ENCODE assay signal across 18 cellular contexts in the genomic region with DNA sequence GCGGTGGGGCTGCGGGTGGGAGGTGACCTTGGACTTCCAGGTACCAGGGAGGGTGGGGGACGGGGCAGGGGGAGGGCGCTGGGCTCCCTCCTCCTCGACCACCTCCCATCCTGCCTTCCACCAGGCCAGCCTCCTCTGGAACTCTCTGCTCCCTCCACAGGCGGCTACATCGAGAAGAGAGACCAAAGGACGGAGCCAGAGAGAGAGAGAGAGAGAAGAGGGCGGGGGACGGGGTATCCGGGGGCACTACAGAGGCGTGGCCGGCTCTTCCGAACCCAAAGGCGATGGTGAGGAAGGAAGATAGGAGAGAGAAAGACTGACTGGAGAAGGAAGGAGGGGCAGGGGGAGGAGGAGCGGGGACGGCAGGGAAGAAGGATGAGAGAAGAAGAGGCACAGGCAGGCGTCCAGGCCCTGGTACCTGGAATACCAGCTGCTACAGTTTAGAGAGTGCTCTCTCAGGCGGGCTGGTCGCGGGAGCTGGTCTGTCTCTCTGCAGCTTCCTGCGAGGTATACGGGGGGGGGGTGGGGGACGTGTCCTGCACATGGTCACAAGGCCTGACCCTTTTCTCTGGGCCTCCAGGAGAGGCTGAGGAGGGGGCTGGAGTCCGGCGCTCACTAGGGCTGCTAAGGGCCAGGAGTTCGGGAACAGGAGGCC. TPM values are rescaled to one million over a fixed set of nuclear protein-coding genes. Genes with fewer than 3 reads are reported as not detected.
DNase-seq lines count a peak whose midpoint lies in the region; ATAC-seq and TF ChIP-seq lines count a peak whose summit lies in the region.
"Had no signal": no experiment of that assay in that cellular context is flagged by ENCODE, and none has a peak within 500 bp of the region (broad histone marks: within the 10 kb centered on the region; RNA-seq: fewer than 3 reads in every experiment).

No MANE protein-coding gene starts in this region.

- H3K27me3 ChIP-seq in breast epithelium = peaks cover 0 to 18% of the 10 kb centered on the region in 2 donors
- no peaks in the 10 kb centered on the region for H3K27me3 ChIP-seq in iPS-18a (ENCODE audit: control insufficient read depth, insufficient read depth, low read length)

- BruUV-seq in MCF 10A (replicated peaks; lab: Mats Ljungman, UMichigan) = no TSS peak

- H3K36me3 Mint-ChIP-seq in MCF 10A (ENCODE audit: insufficient read depth, unreplicated experiment) = peaks cover 7% of the 10 kb centered on the region
- H3K36me3 Mint-ChIP-seq in activated T-helper 1 cell treated with anti-CD3 and anti-CD28 coated beads, Interleukin-12 subunit alpha, Interleukin-12 subunit beta, Interleukin-2, Interleukin-4 antibody, amounts not matched to agents 30 ng/mL and 10 ng/mL and 1 ng/mL, durations not matched to agents 14 hours and 24 hours and 36 hours (ENCODE audit: low read depth) = peaks cover 25% of the 10 kb centered on the region
- peaks cover 72% of the 10 kb centered on the region for H3K36me3 Mint-ChIP-seq in stimulated activated effector memory CD8-positive, alpha-beta T cell treated with anti-CD3 and anti-CD28 coated beads, Interleukin-12 subunit alpha, Interleukin-12 subunit beta, amount 100 ng/mL, for 72 hours

- CTCF ChIA-PET in MCF 10A (lab: Yijun Ruan, JAX) = interaction anchor here (3.6 kb wide), 1 partner anchor 9 kb away, joined by 13 read pairs; no protein-coding TSS in a partner anchor

- ATAC-seq in stimulated activated effector memory CD8-positive, alpha-beta T cell treated with anti-CD3 and anti-CD28 coated beads, Interleukin-12 subunit alpha, Interleukin-12 subunit beta, amount 100 ng/mL, for 72 hours = no peak
- ATAC-seq in GM19023 (IDR thresholded peaks at IDR 0.05; ENCODE audit: unreplicated experiment) = no peak
- ATAC-seq in HG03457 (IDR thresholded peaks at IDR 0.05; ENCODE audit: unreplicated experiment) = no peak
- ATAC-seq in GM19397 (IDR thresholded peaks at IDR 0.05; ENCODE audit: unreplicated experiment) = no peak
- ATAC-seq: psoas muscle had no signal

- DNase-seq in breast epithelium (ENCODE audit: low spot score in 2 of 2) (no peak), MCF 10A (ENCODE audit: unreplicated experiment) (no peak)
- no peak for DNase-seq in activated T-helper 1 cell treated with anti-CD3 and anti-CD28 coated beads, Interleukin-12 subunit alpha, Interleukin-12 subunit beta, Interleukin-2, Interleukin-4 antibody, amounts not matched to agents 30 ng/mL and 10 ng/mL and 1 ng/mL, durations not matched to agents 14 hours and 24 hours and 36 hours (ENCODE audit: low spot score)
- no peak for DNase-seq in stimulated activated effector memory CD8-positive, alpha-beta T cell treated with anti-CD3 and anti-CD28 coated beads, Interleukin-12 subunit alpha, Interleukin-12 subunit beta, amount 100 ng/mL, for 72 hours (ENCODE audit: low spot score in 2 of 2)
- DNase-seq: DMS153; effector CD8-positive, alpha-beta T cell; foreskin fibroblast; HCEC 1CT; NCI-H1436; NCI-H510A; stimulated activated CD4-positive, alpha-beta T cell treated with anti-CD3 and anti-CD28 coated beads, Interleukin-15, amount 100 ng/mL, for 24 hours had no signal

- H3K27ac ChIP-seq in breast epithelium (no peak overlapping the region), iPS-18a (ENCODE audit: low read length) (no peak overlapping the region)
- H3K27ac ChIP-seq: psoas muscle, SK-N-MC, suprapubic skin had no signal

- POLR2A ChIA-PET in MCF 10A (lab: Yijun Ruan, JAX) = no interaction called here

- H3K4me3 ChIP-seq in breast epithelium (peak overlapping the region in 2 of 3 donors; percentile 35 to 49), iPS-18a (ENCODE audit: low read length) (peak overlapping the region; percentile 51)
- H3K4me3 ChIP-seq: psoas muscle, SK-N-MC, suprapubic skin had no signal

- no peaks in the 10 kb centered on the region for H3K9me3 Mint-ChIP-seq in MCF 10A (ENCODE audit: unreplicated experiment)
- no peaks in the 10 kb centered on the region for H3K9me3 Mint-ChIP-seq in activated T-helper 1 cell treated with anti-CD3 and anti-CD28 coated beads, Interleukin-12 subunit alpha, Interleukin-12 subunit beta, Interleukin-2, Interleukin-4 antibody, amounts not matched to agents 30 ng/mL and 10 ng/mL and 1 ng/mL, durations not matched to agents 14 hours and 24 hours and 36 hours
- H3K9me3 Mint-ChIP-seq in stimulated activated effector memory CD8-positive, alpha-beta T cell treated with anti-CD3 and anti-CD28 coated beads, Interleukin-12 subunit alpha, Interleukin-12 subunit beta, amount 100 ng/mL, for 72 hours = no peaks in the 10 kb centered on the region

- H3K27me3 Mint-ChIP-seq in MCF 10A (ENCODE audit: insufficient read depth, unreplicated experiment) = no peaks in the 10 kb centered on the region
- H3K27me3 Mint-ChIP-seq in activated T-helper 1 cell treated with anti-CD3 and anti-CD28 coated beads, Interleukin-12 subunit alpha, Interleukin-12 subunit beta, Interleukin-2, Interleukin-4 antibody, amounts not matched to agents 30 ng/mL and 10 ng/mL and 1 ng/mL, durations not matched to agents 14 hours and 24 hours and 36 hours (ENCODE audit: insufficient read depth) = no peaks in the 10 kb centered on the region

- no peak overlapping the region for H3K9ac ChIP-seq in iPS-18a (ENCODE audit: low read length)

- H3K4me1 ChIP-seq in breast epithelium (no peaks in the 10 kb centered on the region), iPS-18a (ENCODE audit: control insufficient read depth, low read depth, low read length) (peaks cover 4% of the 10 kb centered on the region)
- H3K4me1 ChIP-seq: psoas muscle, suprapubic skin had no signal

- H3K4me1 Mint-ChIP-seq in MCF 10A (ENCODE audit: insufficient read depth, unreplicated experiment) = no peaks in the 10 kb centered on the region
- H3K4me1 Mint-ChIP-seq in activated T-helper 1 cell treated with anti-CD3 and anti-CD28 coated beads, Interleukin-12 subunit alpha, Interleukin-12 subunit beta, Interleukin-2, Interleukin-4 antibody, amounts not matched to agents 30 ng/mL and 10 ng/mL and 1 ng/mL, durations not matched to agents 14 hours and 24 hours and 36 hours (ENCODE audit: low read depth) = no peaks in the 10 kb centered on the region
- H3K4me1 Mint-ChIP-seq in stimulated activated effector memory CD8-positive, alpha-beta T cell treated with anti-CD3 and anti-CD28 coated beads, Interleukin-12 subunit alpha, Interleukin-12 subunit beta, amount 100 ng/mL, for 72 hours = peaks cover 5% of the 10 kb centered on the region

- intact Hi-C loops in breast epithelium (cut with DNase I; ENCODE audit: low total_unique reads) (no loop called here), MCF 10A (cut with micrococcal nuclease) (no loop called here)
- intact Hi-C loops in activated T-helper 1 cell treated with anti-CD3 and anti-CD28 coated beads, Interleukin-12 subunit alpha, Interleukin-12 subunit beta, Interleukin-2, Interleukin-4 antibody, amounts not matched to agents 30 ng/mL and 10 ng/mL and 1 ng/mL, durations not matched to agents 14 hours and 24 hours and 36 hours (cut with micrococcal nuclease) = no loop called here

- H3K36me3 ChIP-seq in breast epithelium = no peaks in the 10 kb centered on the region
- peaks cover 14% of the 10 kb centered on the region for H3K36me3 ChIP-seq in iPS-18a (ENCODE audit: control insufficient read depth, low read depth, low read length)

- no peak overlapping the region for H3K27ac Mint-ChIP-seq in MCF 10A (ENCODE audit: low read depth, unreplicated experiment)
- H3K27ac Mint-ChIP-seq in activated T-helper 1 cell treated with anti-CD3 and anti-CD28 coated beads, Interleukin-12 subunit alpha, Interleukin-12 subunit beta, Interleukin-2, Interleukin-4 antibody, amounts not matched to agents 30 ng/mL and 10 ng/mL and 1 ng/mL, durations not matched to agents 14 hours and 24 hours and 36 hours = peak overlapping the region; percentile 48
- H3K27ac Mint-ChIP-seq in stimulated activated effector memory CD8-positive, alpha-beta T cell treated with anti-CD3 and anti-CD28 coated beads, Interleukin-12 subunit alpha, Interleukin-12 subunit beta, amount 100 ng/mL, for 72 hours = no peak overlapping the region

- H3K4me3 Mint-ChIP-seq in MCF 10A (ENCODE audit: unreplicated experiment) = no peak overlapping the region
- H3K4me3 Mint-ChIP-seq in activated T-helper 1 cell treated with anti-CD3 and anti-CD28 coated beads, Interleukin-12 subunit alpha, Interleukin-12 subunit beta, Interleukin-2, Interleukin-4 antibody, amounts not matched to agents 30 ng/mL and 10 ng/mL and 1 ng/mL, durations not matched to agents 14 hours and 24 hours and 36 hours = no peak overlapping the region
- H3K4me3 Mint-ChIP-seq in stimulated activated effector memory CD8-positive, alpha-beta T cell treated with anti-CD3 and anti-CD28 coated beads, Interleukin-12 subunit alpha, Interleukin-12 subunit beta, amount 100 ng/mL, for 72 hours = peak overlapping the region; percentile 58

- TF ChIP-seq POLR2A in breast epithelium (IDR thresholded peaks at IDR 0.05) = no peak

- no peak for TF ChIP-seq CTCF in breast epithelium (IDR thresholded peaks at IDR 0.05)
- no peak for TF ChIP-seq CTCF in MCF 10A (IDR thresholded peaks at IDR 0.05; ENCODE audit: unreplicated experiment)

- H3K9me3 ChIP-seq in breast epithelium (no peaks in the 10 kb centered on the region), iPS-18a (ENCODE audit: control insufficient read depth, low read depth, low read length) (no peaks in the 10 kb centered on the region)
- H3K9me3 ChIP-seq: psoas muscle, suprapubic skin had no signal

RNA-seq across cellular contexts. Expression of gene IGSF9B, which starts 38.0 kb away (rescaled TPM):
- 1 to 10 TPM in 2 of 3 donors, under 1 TPM in 1; 0.64 to 4.5 (median 3.3) TPM for total RNA-seq in breast epithelium
- 13.9 and 19.7 TPM in 2 replicates for total RNA-seq in MCF 10A (2022)
- 73.6 and 77.2 TPM in 2 replicates for total RNA-seq in activated T-helper 1 cell treated with anti-CD3 and anti-CD28 coated beads, Interleukin-12 subunit alpha, Interleukin-12 subunit beta, Interleukin-2, Interleukin-4 antibody, amounts not matched to agents 30 ng/mL and 10 ng/mL and 1 ng/mL, durations not matched to agents 14 hours and 24 hours and 36 hours
